13 cellular contexts compared by ENCODE assay signal in genomic region chr7:88307412-88307811, GRCh38. TPM values are rescaled to one million over a fixed set of nuclear protein-coding genes. Genes with fewer than 3 reads are reported as not detected.
DNase-seq lines count a peak whose midpoint lies in the region; ATAC-seq and TF ChIP-seq lines count a peak whose summit lies in the region.
"Had no signal": no experiment of that assay in that cellular context is flagged by ENCODE, and none has a peak within 500 bp of the region (broad histone marks: within the 10 kb centered on the region; RNA-seq: fewer than 3 reads in every experiment).

No MANE protein-coding gene starts in this region.

- H3F3A ChIP-seq in GM23338 (replicated peaks; ENCODE audit: low read depth), result no peaks in the 10 kb centered on the region

- peak overlapping the region; percentile 65 for H3K4me3 ChIP-seq in GM23338
- H3K4me3 ChIP-seq in adrenal gland, result no peak overlapping the region
- peak overlapping the region in 1 of 2 donors; percentile 57 for H3K4me3 ChIP-seq in right atrium auricular region
- peak overlapping the region; percentile 57 for H3K4me3 ChIP-seq in psoas muscle

- no peak overlapping the region for H3K27ac ChIP-seq in GM23338 (ENCODE audit: low read depth)
- peak overlapping the region in 3 of 5 donors; percentile 42 to 67 (median 59) for H3K27ac ChIP-seq in adrenal gland
- H3K27ac ChIP-seq in right atrium auricular region, result peak overlapping the region; percentile 46 to 69
- peak overlapping the region; percentile 30 for H3K27ac ChIP-seq in psoas muscle

- no peaks in the 10 kb centered on the region for H3K9me3 Mint-ChIP-seq in GM23338
- H3K9me3 Mint-ChIP-seq: CD4-positive, alpha-beta memory T cell had no signal

- DNase-seq in GM23338 (ENCODE audit: low spot score) (peak; percentile 6), adrenal gland (no peak), right atrium auricular region (ENCODE audit: low spot score) (no peak), psoas muscle (peak in 1 of 2 donors; percentile 16), superior temporal gyrus (ENCODE audit: extremely low spot score) (no peak), NCI-H1436 (lab: John Stamatoyannopoulos, UW) (no peak), SHP77 (lab: John Stamatoyannopoulos, UW) (no peak)
- DNase-seq: CD4-positive, alpha-beta memory T cell; DND-41; NCI-H1436 treated with DMSO at 0.1 percent for 48 hours; NCI-H226 had no signal

- H3K36me3 ChIP-seq in GM23338 (ENCODE audit: insufficient read depth), result no peaks in the 10 kb centered on the region
- H3K36me3 ChIP-seq in adrenal gland (replicated peaks in 1 of 2), result no peaks in the 10 kb centered on the region
- H3K36me3 ChIP-seq in right atrium auricular region, result no peaks in the 10 kb centered on the region
- H3K36me3 ChIP-seq in psoas muscle (ENCODE audit: insufficient read depth in 1 of 2, low read depth in 1 of 2), result no peaks in the 10 kb centered on the region

- no peaks in the 10 kb centered on the region for H4K20me1 ChIP-seq in GM23338 (replicated peaks; ENCODE audit: insufficient read depth)

- no peak overlapping the region for H3K27ac Mint-ChIP-seq in GM23338
- H3K27ac Mint-ChIP-seq: B cell; CD4-positive, alpha-beta memory T cell had no signal

- ATAC-seq in GM23338 (no peak), psoas muscle (no peak), SK-N-SH treated with all-trans-retinoic acid at 6 μM for 48 hours (no peak)

- H3K27me3 ChIP-seq in GM23338 (ENCODE audit: insufficient read depth) (peaks cover 26% of the 10 kb centered on the region), adrenal gland (no peaks in the 10 kb centered on the region), right atrium auricular region (no peaks in the 10 kb centered on the region), psoas muscle (ENCODE audit: insufficient read depth in 3 of 3, low read length in 2 of 3) (peaks cover 0 to 17% (median 0%) of the 10 kb centered on the region in 3 donors)

- no peak for TF ChIP-seq POLR2A in adrenal gland (IDR thresholded peaks at IDR 0.05)

- intact Hi-C loops in adrenal gland (cut with DNase I), result no loop called here
- intact Hi-C loops in psoas muscle (cut with DNase I), result no loop called here

- peak overlapping the region; percentile 93 for H2AFZ ChIP-seq in GM23338

- H3K27me3 Mint-ChIP-seq in GM23338 (ENCODE audit: insufficient read depth, low read depth, poor library complexity), result peaks cover 13% of the 10 kb centered on the region

- H3K4me1 Mint-ChIP-seq in GM23338, result peaks cover 13% of the 10 kb centered on the region

- no peak for TF ChIP-seq CTCF in GM23338 (conservative IDR thresholded peaks at IDR 0.05; ENCODE audit: low read depth in 2 of 2)
- TF ChIP-seq CTCF in adrenal gland (IDR thresholded peaks at IDR 0.05), result no peak
- TF ChIP-seq CTCF in right atrium auricular region (IDR thresholded peaks at IDR 0.05), result no peak
- no peak for TF ChIP-seq CTCF in psoas muscle (IDR thresholded peaks at IDR 0.05)

- peak overlapping the region; percentile 89; the same call in 1 of the 2 replicates for H3K4me2 ChIP-seq in GM23338

- no peaks in the 10 kb centered on the region for H3K9me3 ChIP-seq in adrenal gland (replicated peaks in 1 of 3)
- no peaks in the 10 kb centered on the region for H3K9me3 ChIP-seq in right atrium auricular region
- H3K9me3 ChIP-seq in psoas muscle, result no peaks in the 10 kb centered on the region

- H3K4me1 ChIP-seq in GM23338 (ENCODE audit: insufficient read depth) (peaks cover 7% of the 10 kb centered on the region; the same call in 1 of the 2 replicates), adrenal gland (replicated peaks in 1 of 2) (peaks cover 12 to 26% of the 10 kb centered on the region in 2 donors), right atrium auricular region (peaks cover 0 to 37% of the 10 kb centered on the region in 2 donors), psoas muscle (no peaks in the 10 kb centered on the region)

- H3K9me2 ChIP-seq in GM23338 (ENCODE audit: insufficient read depth), result no peaks in the 10 kb centered on the region

- 86 to 97% (median 89%) methylated on average over 2 of the region's 2 CpGs for WGBS in adrenal gland, 4 donors
- 44 to 73% (median 50%) methylated on average over 2 of the region's 2 CpGs for WGBS in psoas muscle, 3 donors

- H3K36me3 Mint-ChIP-seq in GM23338 (ENCODE audit: low read depth), result no peaks in the 10 kb centered on the region
- H3K36me3 Mint-ChIP-seq: CD4-positive, alpha-beta memory T cell had no signal

- H3K4me3 Mint-ChIP-seq in GM23338, result peak overlapping the region; percentile 82; the same call in 2 of the 3 replicates
- H3K4me3 Mint-ChIP-seq: B cell had no signal

- H3K79me2 ChIP-seq in GM23338 (replicated peaks; ENCODE audit: insufficient read depth), result no peaks in the 10 kb centered on the region

TF ChIP-seq in GM23338, 12 proteins besides CTCF, POLR2A, EP300 and RAD21 (continues in another document):
- TF ChIP-seq REST (IDR thresholded peaks at IDR 0.05; ENCODE audit: unreplicated experiment) (no peak), EZH2 (IDR thresholded peaks at IDR 0.05; ENCODE audit: low read depth, unreplicated experiment) (no peak), EZH2phosphoT487 (IDR thresholded peaks at IDR 0.05; ENCODE audit: unreplicated experiment) (no peak), POLR2AphosphoS5 (IDR thresholded peaks at IDR 0.05; ENCODE audit: low read depth) (no peak), ZNF331 (CRISPR knock-in tag; IDR thresholded peaks at IDR 0.05; ENCODE audit: low read depth) (no peak), STAT1 (IDR thresholded peaks at IDR 0.05; ENCODE audit: unreplicated experiment) (no peak)

TF ChIP-seq in SK-N-SH treated with all-trans-retinoic acid at 6 μM for 48 hours, 23 proteins besides CTCF, POLR2A, EP300 and RAD21 (continues in another document):
- TF ChIP-seq POU6F1 (CRISPR knock-in tag; IDR thresholded peaks at IDR 0.05; ENCODE audit: borderline replicate concordance, low read depth), result no peak
- no peak for TF ChIP-seq PPARA (CRISPR knock-in tag; IDR thresholded peaks at IDR 0.05; ENCODE audit: borderline replicate concordance)
- no peak for TF ChIP-seq CSDC2 (CRISPR knock-in tag; IDR thresholded peaks at IDR 0.05)
- no peak for TF ChIP-seq ZNF8 (CRISPR knock-in tag; IDR thresholded peaks at IDR 0.05)
- no peak for TF ChIP-seq TSHZ2 (CRISPR knock-in tag; IDR thresholded peaks at IDR 0.05)
- no peak for TF ChIP-seq OSR1 (CRISPR knock-in tag; IDR thresholded peaks at IDR 0.05)
- TF ChIP-seq RARB (CRISPR knock-in tag; IDR thresholded peaks at IDR 0.05), result no peak
- TF ChIP-seq ZFP30 (CRISPR knock-in tag; IDR thresholded peaks at IDR 0.05), result no peak

RNA-seq across cellular contexts. Expression of gene STEAP4, which starts 0.7 kb away (rescaled TPM):
- total RNA-seq in GM23338 (2014; rRNA removed; shearing (Covaris generic)), result under 0.01 TPM in 1 of 2 replicates, not detected in the other
- polyA plus RNA-seq in GM23338 (2016; fragmentation: Nextera tagmentation; extraction: Ambion mirVana), result 0.06 TPM in 1 of 2 replicates, not detected in the other
- 100 to 1,000 TPM in 7 of 8 donors, 10 to 100 TPM in 1; 53.6 to 338 (median 261) TPM for total RNA-seq in adrenal gland
- polyA plus RNA-seq in adrenal gland, result 100 to 1,000 TPM in 1 of 3 donors, 10 to 100 TPM in 2; 18.0 to 200 (median 30.0) TPM
- total RNA-seq in right atrium auricular region, result 10 to 100 TPM in 1 of 2 donors, 1 to 10 TPM in 1; 9.6 to 44.2 TPM
- total RNA-seq in psoas muscle, result 10 to 100 TPM; 20.3 to 31.7 (median 31.2) TPM
- 1 to 10 TPM; 5.2 to 8.5 (median 7.2) TPM for polyA plus RNA-seq in psoas muscle
- total RNA-seq: B cell; CD4-positive, alpha-beta memory T cell had no signal
- polyA plus RNA-seq: CD4-positive, alpha-beta memory T cell had no signal

Comparison
In these comparisons a context has a peak if more than half of its experiments do, and no peak if none do; other contexts are left out.
1. H3K4me3 ChIP-seq: peak in GM23338 (single experiment) and psoas muscle (single experiment); none in adrenal gland (0 of 4).
2. RNA of gene STEAP4, which starts 0.7 kb away (total RNA-seq): 53.6 to 338 TPM in adrenal gland, 9.6 to 44.2 TPM in right atrium auricular region and 20.3 to 31.7 TPM in psoas muscle; under 0.01 TPM in GM23338; every median in the first group is over 10 times any median in the second.